ENCODE assay signal across 12 cellular contexts in genomic region chr20:49397525-49397924, GRCh38.
DNase-seq lines count a peak whose midpoint lies in the region; TF ChIP-seq lines count a peak whose summit lies in the region.
"Had no signal": no experiment of that assay in that cellular context is flagged by ENCODE, and none has a peak within 500 bp of the region (broad histone marks: within the 10 kb centered on the region; RNA-seq: fewer than 3 reads in every experiment).

No MANE protein-coding gene starts in this region.

- no peaks in the 10 kb centered on the region for H3K9me3 ChIP-seq in breast epithelium
- no peaks in the 10 kb centered on the region for H3K9me3 ChIP-seq in SJCRH30 (replicated peaks)
- H3K9me3 ChIP-seq in transverse colon: no peaks in the 10 kb centered on the region
- H3K9me3 ChIP-seq: upper lobe of left lung had no signal

- CTCF ChIA-PET in MCF 10A (lab: Yijun Ruan, JAX): interaction anchor here (0.6 to 1.2 kb wide), 7 partner anchors 8 to 121 kb away, joined by 3 to 5 read pairs (median 3); no protein-coding TSS in a partner anchor

- no peak for TF ChIP-seq EP300 in transverse colon (IDR thresholded peaks at IDR 0.05; ENCODE audit: low read depth)

- DNase-seq in MCF 10A (ENCODE audit: unreplicated experiment) (peak; percentile 86), breast epithelium (ENCODE audit: low spot score in 2 of 2) (no peak), SJCRH30 (peak; percentile 92 to 95), fibroblast of pulmonary artery (ENCODE audit: low read depth) (peak; percentile 35), transverse colon (no peak), NCI-H146 (lab: John Stamatoyannopoulos, UW) (no peak), NCI-H1436 treated with DMSO at 0.1 percent for 48 hours (lab: John Stamatoyannopoulos, UW) (no peak), NCI-H2227 (lab: John Stamatoyannopoulos, UW; ENCODE audit: unreplicated experiment) (no peak)
- DNase-seq: activated CD8-positive, alpha-beta memory T cell treated with anti-CD3 and anti-CD28 coated beads, Interleukin-2, amount 50 U/mL, for 4 hours; glutamatergic neuron; NCI-H774; upper lobe of left lung had no signal

- TF ChIP-seq CTCF in MCF 10A (IDR thresholded peaks at IDR 0.05; ENCODE audit: unreplicated experiment) (no peak), breast epithelium (IDR thresholded peaks at IDR 0.05) (no peak), fibroblast of pulmonary artery (IDR thresholded peaks at IDR 0.05; ENCODE audit: low read length, missing control alignments) (no peak), transverse colon (IDR thresholded peaks at IDR 0.05) (no peak)

- peaks cover 20% of the 10 kb centered on the region for H3K4me1 Mint-ChIP-seq in MCF 10A (ENCODE audit: insufficient read depth, unreplicated experiment)

- H3K4me3 Mint-ChIP-seq in MCF 10A (ENCODE audit: unreplicated experiment): no peak overlapping the region

- in situ Hi-C loops in transverse colon (cut with MboI; ENCODE audit: low pct_ligation_motif_present in 1 of 4, low pct_unique_long_range_greater_than_20kb in 1 of 4, low sequenced_read_pairs in 3 of 4): no loop called here

- no peaks in the 10 kb centered on the region for H3K4me1 ChIP-seq in breast epithelium
- peaks cover 17% of the 10 kb centered on the region for H3K4me1 ChIP-seq in SJCRH30
- H3K4me1 ChIP-seq in transverse colon: peaks cover 10 to 27% (median 16%) of the 10 kb centered on the region in 4 donors
- H3K4me1 ChIP-seq: upper lobe of left lung had no signal

- H3K9me3 Mint-ChIP-seq in MCF 10A (ENCODE audit: unreplicated experiment): peaks cover 8% of the 10 kb centered on the region

- H3K27ac ChIP-seq in breast epithelium (no peak overlapping the region), SJCRH30 (peak overlapping the region; percentile 43), transverse colon (peak overlapping the region; percentile 1 to 84 (median 29))
- H3K27ac ChIP-seq: upper lobe of left lung had no signal

- H3K36me3 ChIP-seq in breast epithelium (no peaks in the 10 kb centered on the region), SJCRH30 (no peaks in the 10 kb centered on the region), transverse colon (no peaks in the 10 kb centered on the region)
- H3K36me3 ChIP-seq: upper lobe of left lung had no signal

- intact Hi-C loops in MCF 10A (cut with micrococcal nuclease): no loop called here
- intact Hi-C loops in breast epithelium (cut with DNase I; ENCODE audit: low total_unique reads): loop anchor here (5.0 kb wide), 1 partner anchor 1245 kb away; no protein-coding TSS in a partner anchor
- intact Hi-C loops in transverse colon (cut with DNase I; ENCODE audit: low total_unique reads): loop anchor here (10.0 kb wide), 1 partner anchor 47 kb away; no protein-coding TSS in a partner anchor

- H3K27me3 Mint-ChIP-seq in MCF 10A (ENCODE audit: insufficient read depth, unreplicated experiment): no peaks in the 10 kb centered on the region

- TF ChIP-seq POLR2A in breast epithelium (IDR thresholded peaks at IDR 0.05) (no peak), transverse colon (IDR thresholded peaks at IDR 0.05) (no peak)

- H3K27me3 ChIP-seq in breast epithelium (no peaks in the 10 kb centered on the region), SJCRH30 (no peaks in the 10 kb centered on the region), transverse colon (no peaks in the 10 kb centered on the region)
- H3K27me3 ChIP-seq: upper lobe of left lung had no signal

- no peaks in the 10 kb centered on the region for H3K36me3 Mint-ChIP-seq in MCF 10A (ENCODE audit: insufficient read depth, unreplicated experiment)

- WGBS in transverse colon (ENCODE audit: low coverage in 1 of 2), 2 donors: 57 to 65% methylated on average over 1 to 6 of the region's 6 CpGs

- POLR2A ChIA-PET in MCF 10A (lab: Yijun Ruan, JAX): interaction anchor here (1.2 to 2.4 kb wide), 8 partner anchors 7 to 86 kb away, joined by 3 to 13 read pairs (median 6); no protein-coding TSS in a partner anchor

- no TSS peak for BruUV-seq in MCF 10A (replicated peaks; lab: Mats Ljungman, UMichigan)

- H3K4me3 ChIP-seq in breast epithelium (no peak overlapping the region), SJCRH30 (no peak overlapping the region), fibroblast of pulmonary artery (replicated peaks; ENCODE audit: low read depth, low read length) (no peak overlapping the region), transverse colon (no peak overlapping the region)
- H3K4me3 ChIP-seq: upper lobe of left lung had no signal

- no peak overlapping the region for H3K27ac Mint-ChIP-seq in MCF 10A (ENCODE audit: low read depth, unreplicated experiment)

Comparison
In these comparisons a context has a peak if more than half of its experiments do, and no peak if none do; other contexts are left out.
1. DNase-seq: peak in MCF 10A (single experiment), SJCRH30 (2 of 2) and fibroblast of pulmonary artery (single experiment); none in breast epithelium (0 of 2), transverse colon (single experiment), NCI-H146 (single experiment), NCI-H1436 treated with DMSO at 0.1 percent for 48 hours (single experiment) and NCI-H2227 (single experiment).
2. H3K27ac ChIP-seq: peak in SJCRH30 (single experiment) and transverse colon (4 of 4); none in breast epithelium (0 of 2).